Comparison of ENCODE assay signal across 8 cellular contexts in genomic region chr12:13099066-13099909, GRCh38. TPM values are rescaled to one million over a fixed set of nuclear protein-coding genes. Genes with fewer than 3 reads are reported as not detected.
DNase-seq lines count a peak whose midpoint lies in the region; ATAC-seq, FAIRE-seq and TF ChIP-seq lines count a peak whose summit lies in the region.

No MANE protein-coding gene starts in this region.

- no peaks in the 10 kb centered on the region for H3K36me3 Mint-ChIP-seq in GM23338 (ENCODE audit: low read depth)

- peak overlapping the region; percentile 32; the same call in 1 of the 2 replicates for H3K27ac Mint-ChIP-seq in GM23338

- no peak for FAIRE-seq in HTR-8/SVneo (lab: Jason Lieb, UNC)

- H3K36me3 ChIP-seq in GM23338 (ENCODE audit: insufficient read depth), result no peaks in the 10 kb centered on the region
- no peaks in the 10 kb centered on the region for H3K36me3 ChIP-seq in esophagus (ENCODE audit: control insufficient read depth in 2 of 2, insufficient read depth in 2 of 2, low read length in 1 of 2)
- H3K36me3 ChIP-seq in skeletal muscle satellite cell (ENCODE audit: insufficient read depth, low read length), result no peaks in the 10 kb centered on the region
- H3K36me3 ChIP-seq in effector memory CD4-positive, alpha-beta T cell (ENCODE audit: control insufficient read depth, insufficient read depth, low read length), result no peaks in the 10 kb centered on the region

- WGBS in esophagus, 2 donors, result 40 to 47% methylated on average over 10 of the region's 10 CpGs

- H3K9ac ChIP-seq in skeletal muscle satellite cell (ENCODE audit: low read depth, low read length), result peak overlapping the region; percentile 91

- H3K27me3 Mint-ChIP-seq in GM23338 (ENCODE audit: insufficient read depth, low read depth, poor library complexity), result peaks cover 5% of the 10 kb centered on the region

- H3K9me3 ChIP-seq in esophagus (ENCODE audit: control insufficient read depth in 2 of 2, insufficient read depth in 1 of 2, low read depth in 1 of 2, low read length in 1 of 2) (no peaks in the 10 kb centered on the region), skeletal muscle satellite cell (replicated peaks; ENCODE audit: low read length) (no peaks in the 10 kb centered on the region)
- H3K9me3 ChIP-seq in effector memory CD4-positive, alpha-beta T cell (ENCODE audit: control insufficient read depth, low read length), result no peaks in the 10 kb centered on the region

- no peaks in the 10 kb centered on the region for H3K79me2 ChIP-seq in GM23338 (replicated peaks; ENCODE audit: insufficient read depth)

- no peak for TF ChIP-seq CTCF in GM23338 (conservative IDR thresholded peaks at IDR 0.05; ENCODE audit: low read depth in 2 of 2)
- TF ChIP-seq CTCF in RWPE1 (conservative IDR thresholded peaks at IDR 0.05; ENCODE audit: low read depth), result no peak

- no peaks in the 10 kb centered on the region for H4K20me1 ChIP-seq in GM23338 (replicated peaks; ENCODE audit: insufficient read depth)

- H3K4me1 Mint-ChIP-seq in GM23338, result peaks cover 51% of the 10 kb centered on the region

- H3K27ac ChIP-seq in GM23338 (ENCODE audit: low read depth) (no peak overlapping the region), RWPE1 (peak overlapping the region; percentile 98), esophagus (ENCODE audit: low read depth in 2 of 2, low read length in 1 of 2) (peak overlapping the region; percentile 96 to 99)
- H3K27ac ChIP-seq in effector memory CD4-positive, alpha-beta T cell (ENCODE audit: insufficient read depth, low read length, poor library complexity, severe bottlenecking), result no peak overlapping the region

- H3K4me3 ChIP-seq in GM23338 (no peak overlapping the region), esophagus (ENCODE audit: low read depth in 1 of 2, low read length in 2 of 2) (no peak overlapping the region), skeletal muscle satellite cell (ENCODE audit: low read length) (peak overlapping the region; percentile 40)
- no peak overlapping the region for H3K4me3 ChIP-seq in effector memory CD4-positive, alpha-beta T cell (ENCODE audit: insufficient read depth, low read depth, low read length, poor library complexity, severe bottlenecking)

- CTCF ChIA-PET in RWPE1 (lab: Yijun Ruan, JAX), result interaction anchor here (4.0 kb wide), 1 partner anchor 113 kb away, joined by 16 read pairs; no protein-coding TSS in a partner anchor

- ATAC-seq in GM23338 (no peak), GM19023 (IDR thresholded peaks at IDR 0.05; ENCODE audit: unreplicated experiment) (no peak)

- POLR2A ChIA-PET in RWPE1 (lab: Yijun Ruan, JAX; ENCODE audit: low non-redundant PET), result interaction anchor here (0.9 to 1.8 kb wide), 2 partner anchors 36 to 98 kb away, joined by 4 read pairs; no protein-coding TSS in a partner anchor

- H3K4me1 ChIP-seq in GM23338 (ENCODE audit: insufficient read depth) (peaks cover 40% of the 10 kb centered on the region), esophagus (ENCODE audit: control insufficient read depth in 2 of 2, insufficient read depth in 2 of 2, low read length in 1 of 2) (peaks cover 0 to 5% of the 10 kb centered on the region in 2 donors), skeletal muscle satellite cell (ENCODE audit: control insufficient read depth, insufficient read depth, low read length) (peaks cover 75% of the 10 kb centered on the region)
- H3K4me1 ChIP-seq in effector memory CD4-positive, alpha-beta T cell (ENCODE audit: control insufficient read depth, insufficient read depth, low read length, poor library complexity, severe bottlenecking), result peaks cover 24% of the 10 kb centered on the region

- H3F3A ChIP-seq in GM23338 (replicated peaks; ENCODE audit: low read depth), result peaks cover 13% of the 10 kb centered on the region

- H3K9me2 ChIP-seq in GM23338 (ENCODE audit: insufficient read depth), result peaks cover 5% of the 10 kb centered on the region

- 0 out of 2 replicates have a peak overlapping the region, but pooled peaks have one; percentile 7 for H2AFZ ChIP-seq in GM23338

- no peak overlapping the region; the same call in 2 of the 3 replicates for H3K4me3 Mint-ChIP-seq in GM23338

- DNase-seq in GM23338 (ENCODE audit: low spot score) (no peak), RWPE1 (ENCODE audit: low spot score) (no peak), HTR-8/SVneo (ENCODE audit: insufficient read length, low spot score) (no peak), hippocampal formation (lab: John Stamatoyannopoulos, UW) (no peak)
- no peak for DNase-seq in effector memory CD4-positive, alpha-beta T cell

- 0 out of 2 replicates have a peak overlapping the region, but pooled peaks have one; percentile 2 for H3K4me2 ChIP-seq in GM23338
- peak overlapping the region; percentile 77 for H3K4me2 ChIP-seq in skeletal muscle satellite cell (ENCODE audit: low read length)

- H3K27me3 ChIP-seq in GM23338 (ENCODE audit: insufficient read depth), result no peaks in the 10 kb centered on the region
- no peaks in the 10 kb centered on the region for H3K27me3 ChIP-seq in esophagus (ENCODE audit: control insufficient read depth in 1 of 2, insufficient read depth in 2 of 2, low read length in 2 of 2)
- H3K27me3 ChIP-seq in skeletal muscle satellite cell (ENCODE audit: control insufficient read depth, insufficient read depth, low read length), result no peaks in the 10 kb centered on the region
- no peaks in the 10 kb centered on the region for H3K27me3 ChIP-seq in effector memory CD4-positive, alpha-beta T cell (replicated peaks; ENCODE audit: control insufficient read depth, insufficient read depth, low read length, poor library complexity, severe bottlenecking)

- no peaks in the 10 kb centered on the region for H3K9me3 Mint-ChIP-seq in GM23338

TF ChIP-seq in GM23338, 12 proteins besides CTCF, POLR2A, EP300 and RAD21 (continues in another document):
- no peak for TF ChIP-seq ZNF462 (CRISPR knock-in tag; IDR thresholded peaks at IDR 0.05)

RNA-seq across cellular contexts. Expression of gene GSG1, which starts 4.2 kb away (rescaled TPM):
- 0.17 and 1.0 TPM in 2 replicates for total RNA-seq in GM23338 (2014; rRNA removed; shearing (Covaris generic))
- polyA plus RNA-seq in GM23338 (2016; fragmentation: Nextera tagmentation; extraction: Ambion mirVana) (0.63 and 1.5 TPM in 2 replicates), esophagus (under 1 TPM in 1 of 2 donors, not detected in 1; 0.04 TPM)
- 1.1 and 2.0 TPM in 2 replicates for total RNA-seq in skeletal muscle satellite cell (2012; rRNA removed)

RNA-seq across cellular contexts. Expression of gene FAM234B, which starts 55.1 kb away (rescaled TPM):
- 20.1 and 21.1 TPM in 2 replicates for total RNA-seq in GM23338 (2014; rRNA removed; shearing (Covaris generic))
- 9.5 TPM in 2 replicates for polyA plus RNA-seq in GM23338 (2016; fragmentation: Nextera tagmentation; extraction: Ambion mirVana)
- polyA plus RNA-seq in esophagus, result 1 to 10 TPM in 1 of 2 donors, under 1 TPM in 1; 0.84 to 1.1 TPM
- total RNA-seq in skeletal muscle satellite cell (2012; rRNA removed), result 9.1 and 10.7 TPM in 2 replicates

Comparison
In these comparisons a context has a peak if more than half of its experiments do, and no peak if none do; other contexts are left out.
1. H3K27ac ChIP-seq: peak in RWPE1 (single experiment) and esophagus (2 of 2); none in GM23338 (single experiment) and effector memory CD4-positive, alpha-beta T cell (single experiment).